In the genomic region with DNA sequence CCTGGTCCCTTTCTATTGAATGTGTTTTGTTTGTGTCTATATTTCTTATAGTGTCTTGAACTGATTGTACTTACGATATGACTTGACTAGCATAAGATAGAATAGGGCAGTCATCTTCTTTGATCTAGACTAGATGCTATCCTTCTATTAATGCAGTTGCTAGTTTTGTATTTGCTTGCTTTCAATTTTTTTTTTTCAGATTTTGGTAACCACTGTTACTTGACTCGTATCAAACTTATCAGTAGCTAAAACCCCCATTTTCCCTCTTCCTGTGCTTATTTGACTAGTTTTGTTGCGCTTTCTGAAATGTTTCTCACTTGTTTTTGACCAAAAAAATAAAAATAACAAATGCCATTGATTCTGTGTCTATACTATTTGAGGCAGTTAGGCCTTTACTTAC, we compare ENCODE assay signal across 24 cellular contexts.
"Had no signal": no experiment of that assay in that cellular context is flagged by ENCODE, and none has a peak within 500 bp of the region (broad histone marks: within the 10 kb centered on the region; RNA-seq: fewer than 3 reads in every experiment).

No MANE protein-coding gene starts in this region.

- H3K4me1 Mint-ChIP-seq: brain had no signal

- DNase-seq: activated B cell treated with CpG ODN at 0.5 μM for 24 hours; activated CD4-positive, alpha-beta T cell treated with anti-CD3 and anti-CD28 coated beads for 1 hour; activated CD4-positive, alpha-beta T cell treated with anti-CD3 and anti-CD28 coated beads, Interleukin-2, amount 10 ng/mL, durations not matched to agents 7 days and 5 days; activated CD8-positive, alpha-beta memory T cell treated with anti-CD3 and anti-CD28 coated beads for 24 hours; activated gamma-delta T cell treated with Interleukin-2 at 50 U/mL for 16 hours; activated naive CD4-positive, alpha-beta T cell treated with anti-CD3 and anti-CD28 coated beads, Interleukin-2, amount 50 U/mL, for 16 hours; activated T-cell treated with anti-CD3 and anti-CD28 coated beads, Interleukin-2, amount 50 U/mL, for 1 hour; amygdala; KG1; MG63; NCI-H1105 treated with DMSO at 0.1 percent for 48 hours; NCI-H1436 treated with DMSO at 0.1 percent for 48 hours; NCI-H187; NCI-H2081; NCI-H446; NCI-H524; Peyer's patch; Right ventricle myocardium superior; SJCRH30; SK-N-SH; T1000 had no signal

- H3K36me3 ChIP-seq: MG63, Peyer's patch, SJCRH30 had no signal

- H3K27me3 Mint-ChIP-seq: activated B cell treated with CpG ODN at 0.5 μM for 24 hours had no signal

- H3K9me3 ChIP-seq: MG63, Peyer's patch, SJCRH30, SK-N-SH had no signal

- H3K36me3 Mint-ChIP-seq: brain, IgD-negative memory B cell had no signal

- H3K27me3 ChIP-seq: MG63, Peyer's patch, SJCRH30 had no signal

- H3K4me2 ChIP-seq: SK-N-SH had no signal

- H3K4me3 ChIP-seq: MG63, Peyer's patch, SJCRH30 had no signal

- H3K4me1 ChIP-seq: Peyer's patch, SJCRH30 had no signal

- H3K27ac Mint-ChIP-seq: activated B cell treated with CpG ODN at 0.5 μM for 24 hours; activated CD4-positive, alpha-beta T cell treated with anti-CD3 and anti-CD28 coated beads, Interleukin-2, amount 10 ng/mL, durations not matched to agents 7 days and 5 days; brain; IgD-negative memory B cell had no signal

- H3K9me2 ChIP-seq: SK-N-SH had no signal

- H3K4me3 Mint-ChIP-seq: activated B cell treated with CpG ODN at 0.5 μM for 24 hours; activated CD4-positive, alpha-beta T cell treated with anti-CD3 and anti-CD28 coated beads, Interleukin-2, amount 10 ng/mL, durations not matched to agents 7 days and 5 days; brain; IgD-negative memory B cell had no signal

- H3K9me3 Mint-ChIP-seq: brain, IgD-negative memory B cell had no signal

- H3K27ac ChIP-seq: Peyer's patch, RWPE1, SJCRH30 had no signal
